22 cellular contexts compared by ENCODE assay signal in the genomic region with DNA sequence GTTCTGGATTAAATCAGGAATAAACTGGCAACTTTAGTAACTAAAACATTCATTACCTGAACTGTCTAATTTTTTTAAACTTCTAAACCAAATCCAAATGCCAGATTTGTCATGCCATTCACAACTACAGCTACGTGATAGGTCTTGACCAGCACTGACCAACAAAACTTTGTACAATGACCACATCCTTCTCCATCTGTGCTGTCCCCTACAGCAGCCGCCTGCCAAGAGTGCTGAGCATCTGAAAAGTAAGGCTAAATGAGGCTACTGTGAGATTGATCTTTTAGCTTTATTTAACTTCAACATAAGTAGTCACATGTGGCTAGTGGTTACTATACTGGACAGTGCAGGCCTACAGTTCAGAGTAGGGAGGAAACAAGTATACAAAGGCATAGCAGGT. TPM values are rescaled to one million over a fixed set of nuclear protein-coding genes. Genes with fewer than 3 reads are reported as not detected.
DNase-seq lines count a peak whose midpoint lies in the region; ATAC-seq and TF ChIP-seq lines count a peak whose summit lies in the region.
"Had no signal": no experiment of that assay in that cellular context is flagged by ENCODE, and none has a peak within 500 bp of the region (broad histone marks: within the 10 kb centered on the region; RNA-seq: fewer than 3 reads in every experiment).

No MANE protein-coding gene starts in this region.

- no peak overlapping the region for H3K4me3 Mint-ChIP-seq in brain
- no peak overlapping the region for H3K4me3 Mint-ChIP-seq in activated CD4-positive, alpha-beta T cell treated with anti-CD3 and anti-CD28 coated beads, Interleukin-2, amount 10 ng/mL, durations not matched to agents 24 days and 14 days
- H3K4me3 Mint-ChIP-seq: activated T-cell treated with anti-CD3 and anti-CD28 coated beads, Interleukin-2, amount 50 U/mL, for 72 hours; CD8-positive, alpha-beta T cell; effector memory CD8-positive, alpha-beta T cell had no signal

- H3K27me3 ChIP-seq in GM23248 (replicated peaks; ENCODE audit: insufficient read depth) (no peaks in the 10 kb centered on the region), psoas muscle (ENCODE audit: insufficient read depth in 3 of 3, low read length in 2 of 3) (no peaks in the 10 kb centered on the region), aorta (ENCODE audit: control insufficient read depth in 1 of 2, insufficient read depth in 2 of 2, low read length in 1 of 2) (no peaks in the 10 kb centered on the region)
- H3K27me3 ChIP-seq: body of pancreas, ovary, uterus had no signal

- in situ Hi-C loops in GM23248 (cut with MboI): no loop called here

- no peak for TF ChIP-seq CTCF in brain (conservative IDR thresholded peaks at IDR 0.05)
- no peak for TF ChIP-seq CTCF in psoas muscle (IDR thresholded peaks at IDR 0.05)

- no peaks in the 10 kb centered on the region for H3K9me3 Mint-ChIP-seq in brain
- no peaks in the 10 kb centered on the region for H3K9me3 Mint-ChIP-seq in activated CD4-positive, alpha-beta T cell treated with anti-CD3 and anti-CD28 coated beads, Interleukin-2, amount 10 ng/mL, durations not matched to agents 24 days and 14 days
- H3K9me3 Mint-ChIP-seq: activated naive CD4-positive, alpha-beta T cell treated with anti-CD3 and anti-CD28 coated beads, Interleukin-2, amount 50 U/mL, for 72 hours; activated T-cell treated with anti-CD3 and anti-CD28 coated beads, Interleukin-2, amount 50 U/mL, for 72 hours; CD8-positive, alpha-beta T cell; effector memory CD8-positive, alpha-beta T cell; naive thymus-derived CD8-positive, alpha-beta T cell had no signal

- no peaks in the 10 kb centered on the region for H3K4me1 ChIP-seq in GM23248 (ENCODE audit: insufficient read depth)
- H3K4me1 ChIP-seq in psoas muscle: peaks cover 17% of the 10 kb centered on the region
- no peaks in the 10 kb centered on the region for H3K4me1 ChIP-seq in aorta (ENCODE audit: control insufficient read depth in 1 of 2, insufficient read depth in 2 of 2, low read length in 2 of 2)

- H3F3A ChIP-seq in GM23248 (ENCODE audit: insufficient read depth): peaks cover 13% of the 10 kb centered on the region

- peaks cover 92% of the 10 kb centered on the region for H3K36me3 Mint-ChIP-seq in brain
- peaks cover 60% of the 10 kb centered on the region for H3K36me3 Mint-ChIP-seq in activated CD4-positive, alpha-beta T cell treated with anti-CD3 and anti-CD28 coated beads, Interleukin-2, amount 10 ng/mL, durations not matched to agents 24 days and 14 days (ENCODE audit: low read depth)

- H3K9me2 ChIP-seq in GM23248 (ENCODE audit: insufficient read depth): no peaks in the 10 kb centered on the region

- peaks cover 34% of the 10 kb centered on the region for H3K36me3 ChIP-seq in GM23248 (ENCODE audit: low read depth)
- H3K36me3 ChIP-seq in psoas muscle (ENCODE audit: insufficient read depth in 1 of 2, low read depth in 1 of 2): peaks cover 16 to 63% of the 10 kb centered on the region in 2 donors
- peaks cover 0 to 3% of the 10 kb centered on the region in 2 donors for H3K36me3 ChIP-seq in aorta (ENCODE audit: control insufficient read depth in 1 of 2, insufficient read depth in 2 of 2, low read length in 1 of 2)
- H3K36me3 ChIP-seq: ovary, uterus had no signal

- H3K27ac Mint-ChIP-seq in brain: peak overlapping the region in 4 of 5 experiments; percentile 25 to 71 (median 49)
- no peak overlapping the region for H3K27ac Mint-ChIP-seq in activated CD4-positive, alpha-beta T cell treated with anti-CD3 and anti-CD28 coated beads, Interleukin-2, amount 10 ng/mL, durations not matched to agents 24 days and 14 days
- H3K27ac Mint-ChIP-seq: activated naive CD4-positive, alpha-beta T cell treated with anti-CD3 and anti-CD28 coated beads, Interleukin-2, amount 50 U/mL, for 72 hours had no signal

- 0 out of 2 replicates have a peak, but pooled peaks cover 17% of the 10 kb centered on the region for H4K20me1 ChIP-seq in GM23248 (ENCODE audit: insufficient read depth)

- H3K79me2 ChIP-seq in GM23248 (ENCODE audit: insufficient read depth): peaks cover 100% of the 10 kb centered on the region

- H3K27me3 Mint-ChIP-seq in brain: no peaks in the 10 kb centered on the region
- no peaks in the 10 kb centered on the region for H3K27me3 Mint-ChIP-seq in activated CD4-positive, alpha-beta T cell treated with anti-CD3 and anti-CD28 coated beads, Interleukin-2, amount 10 ng/mL, durations not matched to agents 24 days and 14 days
- H3K27me3 Mint-ChIP-seq: effector memory CD8-positive, alpha-beta T cell; naive thymus-derived CD8-positive, alpha-beta T cell had no signal

- H3K4me2 ChIP-seq in GM23248 (ENCODE audit: unreplicated experiment): no peak overlapping the region

- H3K9me3 ChIP-seq in GM23248 (ENCODE audit: low read depth) (no peaks in the 10 kb centered on the region), psoas muscle (no peaks in the 10 kb centered on the region), aorta (ENCODE audit: control insufficient read depth, low read length) (no peaks in the 10 kb centered on the region)
- H3K9me3 ChIP-seq: body of pancreas, ovary, uterus had no signal

- peaks cover 20% of the 10 kb centered on the region for H3K4me1 Mint-ChIP-seq in brain
- H3K4me1 Mint-ChIP-seq in activated CD4-positive, alpha-beta T cell treated with anti-CD3 and anti-CD28 coated beads, Interleukin-2, amount 10 ng/mL, durations not matched to agents 24 days and 14 days: peaks cover 8% of the 10 kb centered on the region

- 52 to 58% methylated on average over 2 of the region's 2 CpGs for WGBS in GM23248 (ENCODE audit: low coverage in 1 of 2, low lambda C conversion rate in 2 of 2, missing lambda C conversion rate in 2 of 2), 2 experiments
- WGBS in psoas muscle, 3 donors: 46 to 67% (median 61%) methylated on average over 2 of the region's 2 CpGs
- WGBS in aorta, 2 donors: 48 to 55% methylated on average over 2 of the region's 2 CpGs

- DNase-seq in GM23248 (peak; percentile 6), M059J (ENCODE audit: low read depth) (peak; percentile 44), psoas muscle (no peak), retina (no peak), aorta (no peak)
- DNase-seq in activated CD4-positive, alpha-beta T cell treated with anti-CD3 and anti-CD28 coated beads, Interleukin-2, amount 10 ng/mL, durations not matched to agents 24 days and 14 days: no peak
- DNase-seq: activated CD4-positive, CD25-positive, alpha-beta regulatory T cell treated with anti-CD3 and anti-CD28 coated beads, Interleukin-2, amount 50 U/mL, for 72 hours; activated T-cell treated with anti-CD3 and anti-CD28 coated beads, Interleukin-2, amount 50 U/mL, for 72 hours; body of pancreas; CD8-positive, alpha-beta T cell; DMS153; effector memory CD8-positive, alpha-beta T cell; KBM-7; mesendoderm; naive thymus-derived CD8-positive, alpha-beta T cell; NCI-H1436 treated with DMSO at 0.1 percent for 48 hours; NCI-H524 treated with DMSO at 0.1 percent for 48 hours; ovary; uterus had no signal

- ATAC-seq in psoas muscle: peak in 2 of 4 donors; percentile 23 to 31
- ATAC-seq in aorta (ENCODE audit: low FRiP score): no peak
- ATAC-seq: activated naive CD4-positive, alpha-beta T cell treated with anti-CD3 and anti-CD28 coated beads, Interleukin-2, amount 50 U/mL, for 72 hours; activated T-cell treated with anti-CD3 and anti-CD28 coated beads, Interleukin-2, amount 50 U/mL, for 72 hours; body of pancreas; CD8-positive, alpha-beta T cell; effector memory CD8-positive, alpha-beta T cell; naive thymus-derived CD8-positive, alpha-beta T cell; sciatic nerve had no signal

- H3K4me3 ChIP-seq in GM23248: no peak overlapping the region
- no peak overlapping the region for H3K4me3 ChIP-seq in psoas muscle
- no peak overlapping the region for H3K4me3 ChIP-seq in aorta (ENCODE audit: low read length in 2 of 2)
- H3K4me3 ChIP-seq: body of pancreas, ovary, uterus had no signal

- H2AFZ ChIP-seq in GM23248: no peak overlapping the region

- intact Hi-C loops in psoas muscle (cut with DNase I): no loop called here
- intact Hi-C loops in activated CD4-positive, alpha-beta T cell treated with anti-CD3 and anti-CD28 coated beads, Interleukin-2, amount 10 ng/mL, durations not matched to agents 24 days and 14 days (cut with micrococcal nuclease): no loop called here
- intact Hi-C loops in aorta (cut with DNase I): no loop called here

- H3K9ac ChIP-seq in GM23248: no peak overlapping the region

- H3K27ac ChIP-seq in GM23248: no peak overlapping the region
- H3K27ac ChIP-seq in psoas muscle: peak overlapping the region; percentile 11
- H3K27ac ChIP-seq in aorta (ENCODE audit: low read depth in 1 of 2, low read length in 2 of 2): peak overlapping the region in 1 of 2 donors; percentile 40
- H3K27ac ChIP-seq: ovary, uterus had no signal

RNA-seq across cellular contexts. Expression of a gene that starts 7.6 kb away (rescaled TPM):
- total RNA-seq in GM23248 (2014; rRNA removed; shearing (Covaris generic)): 118 and 125 TPM in 2 replicates
- polyA plus RNA-seq in GM23248 (2016; fragmentation: Nextera tagmentation; extraction: Ambion mirVana) (47.2 and 47.6 TPM in 2 replicates), brain (ENCODE audit: insufficient read depth, low read depth, low replicate concordance) (80.9 TPM), psoas muscle (100 to 1,000 TPM in 1 of 3 donors, 10 to 100 TPM in 2; 39.2 to 155 (median 98.8) TPM), aorta (10 to 100 TPM; 31.3 to 35.8 TPM)
- 82.7 and 92.4 TPM in 2 replicates for total RNA-seq in M059J (2014; rRNA removed; shearing (Covaris generic))
- total RNA-seq in psoas muscle (100 to 1,000 TPM in 2 of 4 donors, 10 to 100 TPM in 2; 63.1 to 130 (median 105) TPM), aorta (10 to 100 TPM; 80.3 to 86.7 TPM)
- 82.3 and 85.6 TPM in 2 replicates for total RNA-seq in activated CD4-positive, alpha-beta T cell treated with anti-CD3 and anti-CD28 coated beads, Interleukin-2, amount 10 ng/mL, durations not matched to agents 24 days and 14 days

RNA-seq across cellular contexts. Expression of a gene that starts 19.5 kb away (rescaled TPM):
- 75.8 and 94.7 TPM in 2 replicates for total RNA-seq in GM23248 (2014; rRNA removed; shearing (Covaris generic))
- polyA plus RNA-seq in GM23248 (2016; fragmentation: Nextera tagmentation; extraction: Ambion mirVana) (70.7 and 71.7 TPM in 2 replicates), brain (ENCODE audit: insufficient read depth, low read depth, low replicate concordance) (61.9 TPM), psoas muscle (10 to 100 TPM; 17.9 to 81.4 (median 74.7) TPM), aorta (10 to 100 TPM; 17.4 to 31.3 TPM)
- 116 and 139 TPM in 2 replicates for total RNA-seq in M059J (2014; rRNA removed; shearing (Covaris generic))
- total RNA-seq in psoas muscle (10 to 100 TPM; 24.7 to 67.6 (median 28.7) TPM), aorta (10 to 100 TPM; 23.8 to 41.3 TPM)
- total RNA-seq in activated CD4-positive, alpha-beta T cell treated with anti-CD3 and anti-CD28 coated beads, Interleukin-2, amount 10 ng/mL, durations not matched to agents 24 days and 14 days: 62.4 and 66.7 TPM in 2 replicates

Comparison
In these comparisons a context has a peak if more than half of its experiments do, and no peak if none do; other contexts are left out.
1. DNase-seq: peak in GM23248 (single experiment) and M059J (single experiment); none in psoas muscle (0 of 2), activated CD4-positive, alpha-beta T cell treated with anti-CD3 and anti-CD28 coated beads, Interleukin-2, amount 10 ng/mL, durations not matched to agents 24 days and 14 days (single experiment), retina (single experiment) and aorta (0 of 2).